Comparison of ENCODE assay signal across 26 cellular contexts in genomic region chr5:175035882-175036533, GRCh38.
DNase-seq lines count a peak whose midpoint lies in the region; FAIRE-seq and TF ChIP-seq lines count a peak whose summit lies in the region.
"Had no signal": no experiment of that assay in that cellular context is flagged by ENCODE, and none has a peak within 500 bp of the region (broad histone marks: within the 10 kb centered on the region; RNA-seq: fewer than 3 reads in every experiment).

No MANE protein-coding gene starts in this region.

- WGBS in H9 (ENCODE audit: extremely low coverage, insufficient read length, low lambda C conversion rate): no CpG with 5 or more reads among the region's 1 CpG
- 44% methylated on average over 1 of the region's 1 CpG; no CpG with 5 or more reads in 1 of the 2 experiments for WGBS in H1 (ENCODE audit: extremely low coverage in 1 of 2, insufficient coverage in 1 of 2, insufficient read length in 1 of 2, insufficient replicate concordance in 2 of 2, low coverage in 1 of 2, low lambda C conversion rate in 2 of 2, missing lambda C conversion rate in 1 of 2), 2 experiments
- 28 to 70% methylated on average over 1 of the region's 1 CpG for WGBS in testis, 2 donors

- no peak overlapping the region for H2BK20ac ChIP-seq in H9 (ENCODE audit: low read depth, low read length, poor library complexity, severe bottlenecking)
- no peak overlapping the region for H2BK20ac ChIP-seq in H1 (ENCODE audit: low read length)

- H3K27me3 ChIP-seq in H9 (ENCODE audit: insufficient read depth, low read length) (no peaks in the 10 kb centered on the region), H1 (replicated peaks in 1 of 4; ENCODE audit: control insufficient read depth in 3 of 4, extremely low read depth in 1 of 4, insufficient read depth in 3 of 4, low read length in 3 of 4) (no peaks in the 10 kb centered on the region), neural progenitor cell (no peaks in the 10 kb centered on the region), testis (no peaks in the 10 kb centered on the region)
- H3K27me3 ChIP-seq: BLaER1, Peyer's patch had no signal

- no peaks in the 10 kb centered on the region for H3K79me2 ChIP-seq in H9 (ENCODE audit: insufficient read depth, low read length)
- H3K79me2 ChIP-seq in H1 (ENCODE audit: control insufficient read depth in 1 of 2, insufficient read depth in 2 of 2, low read length in 2 of 2): no peaks in the 10 kb centered on the region
- no peaks in the 10 kb centered on the region for H3K79me2 ChIP-seq in neural progenitor cell (ENCODE audit: low read depth)

- no peaks in the 10 kb centered on the region for H3K4me1 Mint-ChIP-seq in H9
- H3K4me1 Mint-ChIP-seq in neural progenitor cell: no peaks in the 10 kb centered on the region
- H3K4me1 Mint-ChIP-seq: IgD-negative memory B cell had no signal

- no peaks in the 10 kb centered on the region for H3K79me1 ChIP-seq in H9 (ENCODE audit: insufficient read depth, low read depth, low read length, poor library complexity, severe bottlenecking)
- no peaks in the 10 kb centered on the region for H3K79me1 ChIP-seq in H1 (ENCODE audit: low read depth, low read length)

- no peaks in the 10 kb centered on the region for H4K20me1 ChIP-seq in H9 (ENCODE audit: control insufficient read depth, insufficient read depth, insufficient read length)
- peaks cover 0 to 4% of the 10 kb centered on the region in 2 experiments for H4K20me1 ChIP-seq in H1 (replicated peaks in 1 of 2; ENCODE audit: control insufficient read depth in 1 of 2, insufficient read depth in 2 of 2, low read length in 2 of 2)
- no peaks in the 10 kb centered on the region for H4K20me1 ChIP-seq in neural progenitor cell (ENCODE audit: low read depth)
- H4K20me1 ChIP-seq: BLaER1 had no signal

- no peak overlapping the region for H4K5ac ChIP-seq in H9 (ENCODE audit: insufficient read length, low read depth, low read length)
- H4K5ac ChIP-seq in H1 (ENCODE audit: insufficient read length, low read depth, low read length): no peak overlapping the region

- peaks cover 4% of the 10 kb centered on the region for H3K27me3 Mint-ChIP-seq in H9 (ENCODE audit: low read depth)
- peaks cover 9% of the 10 kb centered on the region for H3K27me3 Mint-ChIP-seq in neural progenitor cell (ENCODE audit: insufficient read depth, low read depth)
- H3K27me3 Mint-ChIP-seq: CD4-positive, alpha-beta T cell had no signal

- H4K91ac ChIP-seq in H9 (ENCODE audit: insufficient read length, low read depth, low read length) (no peak overlapping the region), H1 (replicated peaks; ENCODE audit: insufficient read length, low read length) (no peak overlapping the region)

- H2AK5ac ChIP-seq in H9 (ENCODE audit: insufficient read length, low read length) (no peak overlapping the region), H1 (ENCODE audit: low read depth, low read length) (no peak overlapping the region)

- CTCF ChIA-PET in H1 (lab: Charles Lee; ENCODE audit: partially characterized antibody): interaction anchor here (0.5 to 1.2 kb wide), 3 partner anchors 8 to 428 kb away, joined by 3 read pairs; no protein-coding TSS in a partner anchor

- H3K9me3 Mint-ChIP-seq in H9 (peaks cover 0 to 4% of the 10 kb centered on the region in 2 experiments; a peak in 3 of 5 replicates), neural progenitor cell (no peaks in the 10 kb centered on the region)
- H3K9me3 Mint-ChIP-seq: CD4-positive, alpha-beta T cell; T-helper 1 cell treated with Interleukin-12 subunit alpha and Interleukin-12 subunit beta and Interleukin-4 antibody, amounts not matched to agents 30 μg/mL and 1 μg/mL, for 36 hours had no signal

- H3K4me3 Mint-ChIP-seq in H9 (no peak overlapping the region), neural progenitor cell (no peak overlapping the region)
- H3K4me3 Mint-ChIP-seq: CD4-positive, alpha-beta T cell; IgD-negative memory B cell; T-helper 1 cell treated with Interleukin-12 subunit alpha and Interleukin-12 subunit beta and Interleukin-4 antibody, amounts not matched to agents 30 μg/mL and 1 μg/mL, for 36 hours had no signal

- TF ChIP-seq CTCF in H9 (conservative IDR thresholded peaks at IDR 0.05): peak; percentile 34; the same call in 2 of the 3 replicates
- TF ChIP-seq CTCF in H1 (IDR thresholded peaks at IDR 0.05; ENCODE audit: control extremely low read depth in 1 of 3, insufficient read depth in 1 of 3, low read depth in 1 of 3, low read length in 3 of 3): peak; percentile 23 to 50 (median 29)
- peak; percentile 7 for TF ChIP-seq CTCF in neural progenitor cell (IDR thresholded peaks at IDR 0.05)
- no peak for TF ChIP-seq CTCF in testis (IDR thresholded peaks at IDR 0.05)
- TF ChIP-seq CTCF in GM20000 (IDR thresholded peaks at IDR 0.05; ENCODE audit: extremely low read depth, missing control alignments): no peak

- no peak overlapping the region for H2BK5ac ChIP-seq in H9 (ENCODE audit: insufficient read length, low read length)
- H2BK5ac ChIP-seq in H1 (ENCODE audit: low read depth, low read length): no peak overlapping the region

- H3K56ac ChIP-seq in H9 (ENCODE audit: insufficient read length, low read depth, low read length): no peak overlapping the region
- no peak overlapping the region for H3K56ac ChIP-seq in H1 (replicated peaks; ENCODE audit: insufficient read length, low read depth, low read length)

- H3K4me2 ChIP-seq in H9 (ENCODE audit: insufficient read depth, insufficient read length, low read length) (no peak overlapping the region), H1 (ENCODE audit: insufficient read depth in 1 of 2, low read depth in 2 of 2, low read length in 2 of 2) (no peak overlapping the region), neural progenitor cell (no peak overlapping the region)
- H3K4me2 ChIP-seq: BLaER1, SK-N-SH had no signal

- H3K27ac Mint-ChIP-seq in H9: no peak overlapping the region; a peak in 1 of 7 replicates
- no peak overlapping the region for H3K27ac Mint-ChIP-seq in neural progenitor cell
- H3K27ac Mint-ChIP-seq: CD4-positive, alpha-beta T cell; IgD-negative memory B cell; T-helper 1 cell treated with Interleukin-12 subunit alpha and Interleukin-12 subunit beta and Interleukin-4 antibody, amounts not matched to agents 30 μg/mL and 1 μg/mL, for 36 hours had no signal

- H3T11ph ChIP-seq in H9 (ENCODE audit: low read length): no peak overlapping the region

- H3K36me3 ChIP-seq in H1 (ENCODE audit: control insufficient read depth in 2 of 4, insufficient read depth in 4 of 4, low read length in 3 of 4) (no peaks in the 10 kb centered on the region), neural progenitor cell (no peaks in the 10 kb centered on the region), testis (ENCODE audit: low read depth, missing control alignments) (no peaks in the 10 kb centered on the region)
- H3K36me3 ChIP-seq: BLaER1, Peyer's patch had no signal

- H3K9ac ChIP-seq in H9 (ENCODE audit: extremely low read depth, insufficient read length, low read length): no peak overlapping the region
- no peak overlapping the region for H3K9ac ChIP-seq in H1 (replicated peaks in 1 of 4; ENCODE audit: extremely low read depth in 1 of 4, low read depth in 3 of 4, low read length in 3 of 4)
- no peak overlapping the region for H3K9ac ChIP-seq in neural progenitor cell
- H3K9ac ChIP-seq: BLaER1, GM23248, SK-N-SH had no signal

- TF ChIP-seq EP300 in H1 (IDR thresholded peaks at IDR 0.05; ENCODE audit: borderline replicate concordance in 1 of 2, low read depth in 2 of 2, low read length in 2 of 2): no peak

- H3K14ac ChIP-seq in H9 (ENCODE audit: insufficient read depth, low read length) (no peak overlapping the region), H1 (ENCODE audit: insufficient read length) (no peak overlapping the region)

- H3K4me3 ChIP-seq in H1 (ENCODE audit: extremely low read depth in 1 of 4, insufficient read depth in 2 of 4, low read depth in 3 of 4, low read length in 4 of 4) (no peak overlapping the region), neural progenitor cell (no peak overlapping the region), testis (no peak overlapping the region)
- H3K4me3 ChIP-seq: BLaER1, GM23248, Peyer's patch had no signal

- no peaks in the 10 kb centered on the region for H3K23me2 ChIP-seq in H9 (ENCODE audit: insufficient read length, low read depth, low read length, poor library complexity, severe bottlenecking)
- peaks cover 5% of the 10 kb centered on the region; the same call in 1 of the 2 replicates for H3K23me2 ChIP-seq in H1 (ENCODE audit: low read depth, low read length)

- no peak for FAIRE-seq in H1 (lab: Jason Lieb, UNC)
- FAIRE-seq: D721Med, GM19239 had no signal

- TF ChIP-seq POLR2A in H1 (IDR thresholded peaks at IDR 0.05; ENCODE audit: control extremely low read depth in 1 of 2, low read depth in 2 of 2, low read length in 2 of 2) (no peak), testis (IDR thresholded peaks at IDR 0.05) (no peak)

- H2BK12ac ChIP-seq in H9 (ENCODE audit: insufficient read length, low read depth, low read length): no peak overlapping the region
- H2BK12ac ChIP-seq in H1 (ENCODE audit: low read depth, low read length): no peak overlapping the region

- no peaks in the 10 kb centered on the region for H3K9me3 ChIP-seq in H9 (ENCODE audit: control insufficient read depth, low read depth, low read length)
- H3K9me3 ChIP-seq in H1 (ENCODE audit: insufficient read depth in 2 of 2, low read depth in 1 of 2, low read length in 1 of 2): no peaks in the 10 kb centered on the region
- H3K9me3 ChIP-seq in neural progenitor cell (ENCODE audit: low read depth): no peaks in the 10 kb centered on the region
- H3K9me3 ChIP-seq in testis: no peaks in the 10 kb centered on the region
- H3K9me3 ChIP-seq: BLaER1, Peyer's patch, SK-N-SH had no signal

- H3K4ac ChIP-seq in H9 (ENCODE audit: low read depth, low read length) (no peak overlapping the region), H1 (replicated peaks; ENCODE audit: insufficient read length, low read depth, low read length) (no peak overlapping the region)

- TF ChIP-seq RAD21 in H1 (IDR thresholded peaks at IDR 0.05 in 1 of 2, conservative IDR thresholded peaks at IDR 0.05 in 1 of 2; ENCODE audit: low read depth in 2 of 2, low read length in 2 of 2): peak; percentile 31 to 43; a peak in 3 of 4 replicates

- intact Hi-C loops in testis (cut with DNase I; ENCODE audit: low total_unique reads): no loop called here

- H3F3A ChIP-seq in neural progenitor cell (ENCODE audit: low read depth): no peaks in the 10 kb centered on the region

- H4K8ac ChIP-seq in H9 (replicated peaks; ENCODE audit: insufficient read length, low read depth, low read length): no peak overlapping the region
- H4K8ac ChIP-seq in H1 (ENCODE audit: extremely low read depth, insufficient read depth, low read length): no peak overlapping the region

- H3K27ac ChIP-seq in H9 (ENCODE audit: insufficient read length, low read depth, low read length) (no peak overlapping the region), H1 (ENCODE audit: low read depth, low read length) (no peak overlapping the region), neural progenitor cell (no peak overlapping the region), testis (no peak overlapping the region)
- H3K27ac ChIP-seq: BLaER1, GM23248, Peyer's patch had no signal

- H3K36me3 Mint-ChIP-seq in H9 (ENCODE audit: insufficient read depth in 1 of 3, low read depth in 3 of 3) (no peaks in the 10 kb centered on the region; a peak in 1 of 7 replicates), neural progenitor cell (no peaks in the 10 kb centered on the region)
- H3K36me3 Mint-ChIP-seq: IgD-negative memory B cell had no signal

- H3K4me1 ChIP-seq in H9 (ENCODE audit: insufficient read depth, low read length): no peaks in the 10 kb centered on the region
- H3K4me1 ChIP-seq in H1 (replicated peaks in 1 of 4; ENCODE audit: control insufficient read depth in 3 of 4, insufficient read depth in 4 of 4, low read length in 3 of 4): no peaks in the 10 kb centered on the region
- H3K4me1 ChIP-seq in neural progenitor cell: no peaks in the 10 kb centered on the region
- H3K4me1 ChIP-seq in testis: no peaks in the 10 kb centered on the region
- H3K4me1 ChIP-seq: BLaER1, Peyer's patch had no signal

- no peak overlapping the region for H2BK120ac ChIP-seq in H9 (ENCODE audit: low read depth, low read length, poor library complexity, severe bottlenecking)
- no peak overlapping the region for H2BK120ac ChIP-seq in H1 (replicated peaks; ENCODE audit: low read depth, low read length)

- H2AFZ ChIP-seq in H9 (ENCODE audit: low read length): no peak overlapping the region
- no peak overlapping the region for H2AFZ ChIP-seq in H1 (ENCODE audit: low read length)
- H2AFZ ChIP-seq in neural progenitor cell (replicated peaks): no peak overlapping the region
- H2AFZ ChIP-seq: GM23248 had no signal

- DNase-seq in DMS53 (lab: John Stamatoyannopoulos, UW) (peak; percentile 43), DMS53 treated with DMSO at 0.1 percent for 48 hours (lab: John Stamatoyannopoulos, UW; ENCODE audit: unreplicated experiment) (no peak), H9 (no peak), H1 (ENCODE audit: low read depth in 1 of 2, low spot score in 2 of 2) (no peak), neural progenitor cell (ENCODE audit: low spot score) (no peak), NCI-H1417 treated with DMSO at 0.1 percent for 48 hours (lab: John Stamatoyannopoulos, UW) (no peak), testis (no peak), GM20000 (ENCODE audit: low spot score) (no peak)
- DNase-seq: 8988T; CD4-positive, alpha-beta T cell; DND-41; GM23248; HCEC 1CT; NCI-H1092; NCI-H1436; NCI-H187 treated with DMSO at 0.1 percent for 48 hours; NCI-H2107; NCI-H524; Peyer's patch; SHP77 treated with DMSO at 0.1 percent for 48 hours; SK-N-SH had no signal

- H3K23ac ChIP-seq in H9 (ENCODE audit: insufficient read length, low read depth, low read length) (no peak overlapping the region), H1 (ENCODE audit: insufficient read length) (no peak overlapping the region)

- POLR2A ChIA-PET in H1 (lab: Charles Lee; ENCODE audit: partially characterized antibody): no interaction called here

- H3K18ac ChIP-seq in H9 (ENCODE audit: insufficient read length, low read depth, low read length) (no peak overlapping the region), H1 (ENCODE audit: extremely low read depth, low read length) (no peak overlapping the region)

- no peak overlapping the region for H2BK15ac ChIP-seq in H9 (ENCODE audit: low read depth, low read length)
- no peak overlapping the region for H2BK15ac ChIP-seq in H1 (ENCODE audit: low read length)

Comparison
In these comparisons a context has a peak if more than half of its experiments do, and no peak if none do; other contexts are left out.
1. CTCF ChIP-seq: peak in H9 (single experiment), H1 (3 of 3) and neural progenitor cell (single experiment); none in testis (0 of 3) and GM20000 (single experiment).